ENCODE assay signal across 9 cellular contexts in the genomic region with DNA sequence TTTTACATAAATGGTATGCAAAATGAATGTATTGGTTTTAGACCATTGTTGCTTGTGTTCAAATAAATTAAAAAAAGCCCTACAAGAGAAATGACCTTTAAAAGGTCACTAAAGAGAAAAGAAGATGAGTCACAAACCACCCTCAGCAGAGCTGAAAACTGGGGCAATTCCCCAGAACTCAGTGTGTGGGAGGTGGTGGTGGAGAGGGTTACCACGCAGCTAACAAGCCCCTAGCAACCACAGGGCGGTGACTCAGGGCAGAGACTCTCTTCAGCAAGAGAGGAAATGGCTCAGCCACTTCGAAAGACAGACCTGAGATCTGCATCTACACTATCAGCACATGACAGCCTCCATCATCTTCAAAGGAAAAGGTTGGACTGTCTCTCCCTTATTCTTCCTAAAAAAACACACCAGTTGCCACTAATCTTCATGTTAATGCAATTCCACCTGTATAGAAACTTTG. TPM values are rescaled to one million over a fixed set of nuclear protein-coding genes. Genes with fewer than 3 reads are reported as not detected.
DNase-seq lines count a peak whose midpoint lies in the region; ATAC-seq lines count a peak whose summit lies in the region.
"Had no signal": no experiment of that assay in that cellular context is flagged by ENCODE, and none has a peak within 500 bp of the region (broad histone marks: within the 10 kb centered on the region; RNA-seq: fewer than 3 reads in every experiment).

No MANE protein-coding gene starts in this region.

- ATAC-seq in HG03066 (IDR thresholded peaks at IDR 0.05; ENCODE audit: low read depth, unreplicated experiment), result peak; percentile 99

- peak; percentile 15 to 43 for DNase-seq in NOMO-1 (lab: John Stamatoyannopoulos, UW; ENCODE audit: unreplicated experiment in 2 of 2)
- DNase-seq in NOMO-1 treated with dmso at 0.1 percent for 144 hours (lab: John Stamatoyannopoulos, UW; ENCODE audit: unreplicated experiment), result no peak
- DNase-seq in SJCRH30, result peak; percentile 30 to 38
- DNase-seq in activated naive CD4-positive, alpha-beta T cell (lab: John Stamatoyannopoulos, UW), result peak; percentile 41 to 68 (median 50)
- peak; percentile 85 for DNase-seq in kidney glomerular epithelial cell (lab: John Stamatoyannopoulos, UW)
- peak; percentile 85 for DNase-seq in stimulated activated CD8-positive, alpha-beta memory T cell treated with anti-CD3 and anti-CD28 coated beads, Interleukin-7, amount 100 ng/mL, for 24 hours (ENCODE audit: low read depth)
- no peak for DNase-seq in NCI-H2227 treated with DMSO at 0.1 percent for 48 hours (lab: John Stamatoyannopoulos, UW)

- peaks cover 5% of the 10 kb centered on the region; the same call in 1 of the 2 replicates for H3K4me1 ChIP-seq in SJCRH30

- no peaks in the 10 kb centered on the region for H3K9me3 ChIP-seq in SJCRH30 (replicated peaks)
- H3K9me3 ChIP-seq: Caco-2 had no signal

- H3K36me3 ChIP-seq in SJCRH30, result no peaks in the 10 kb centered on the region; the same call in 1 of the 2 replicates

- H3K27me3 ChIP-seq in SJCRH30, result no peaks in the 10 kb centered on the region

- no peak overlapping the region for H3K4me3 ChIP-seq in SJCRH30

- H3K27ac ChIP-seq in SJCRH30, result no peak overlapping the region

RNA-seq across cellular contexts. Expression of a gene that starts 29.4 kb away (rescaled TPM):
- 51.3 and 55.7 TPM in 2 replicates for total RNA-seq in SJCRH30 (2014; rRNA removed; shearing (Covaris generic))

RNA-seq across cellular contexts. Expression of a gene that starts 45.5 kb away (rescaled TPM):
- total RNA-seq in SJCRH30 (2014; rRNA removed; shearing (Covaris generic)), result 79.8 and 98.3 TPM in 2 replicates

Comparison
In these comparisons a context has a peak if more than half of its experiments do, and no peak if none do; other contexts are left out.
1. DNase-seq: peak in NOMO-1 (2 of 2), SJCRH30 (2 of 2), activated naive CD4-positive, alpha-beta T cell (4 of 4), kidney glomerular epithelial cell (single experiment) and stimulated activated CD8-positive, alpha-beta memory T cell treated with anti-CD3 and anti-CD28 coated beads, Interleukin-7, amount 100 ng/mL, for 24 hours (single experiment); none in NOMO-1 treated with dmso at 0.1 percent for 144 hours (single experiment) and NCI-H2227 treated with DMSO at 0.1 percent for 48 hours (single experiment).